In genomic region chr10:93702278-93703001, GRCh38 we compare ENCODE assay signal across 8 cellular contexts. TPM values are rescaled to one million over a fixed set of nuclear protein-coding genes. Genes with fewer than 3 reads are reported as not detected.
DNase-seq lines count a peak whose midpoint lies in the region; TF ChIP-seq lines count a peak whose summit lies in the region.

FRA10AC1 (minus strand) TSS chr10:93702592; CDS start chr10:93700106, 2,486 bp downstream.

- H3K27ac ChIP-seq in neural cell (ENCODE audit: low read length) (peak within 1 kb of the TSS; percentile 92), stomach (peak within 1 kb of the TSS; percentile 76 to 93 (median 86))

- peaks cover 9 to 33% (median 19%) of the 10 kb centered on the region in 4 donors for H3K4me1 ChIP-seq in stomach

- no peaks in the 10 kb centered on the region for H3F3A ChIP-seq in neural cell (ENCODE audit: insufficient read depth, low read length, poor library complexity, severe bottlenecking)

- H3K4me3 ChIP-seq in LNCaP clone FGC (ENCODE audit: low read depth, low read length): peak within 1 kb of the TSS; percentile 75
- H3K4me3 ChIP-seq in foreskin fibroblast (ENCODE audit: low read depth in 1 of 2, low read length in 2 of 2): peak within 1 kb of the TSS; percentile 77 to 86
- H3K4me3 ChIP-seq in neural cell (ENCODE audit: low read length): peak within 1 kb of the TSS; percentile 66
- peak within 1 kb of the TSS; percentile 57 to 68 (median 59) for H3K4me3 ChIP-seq in stomach

- peak in 1 of 4 donors; percentile 28 for TF ChIP-seq POLR2A in stomach (IDR thresholded peaks at IDR 0.05)

- H3K9me3 ChIP-seq in neural cell (ENCODE audit: low read length) (no peaks in the 10 kb centered on the region), stomach (no peaks in the 10 kb centered on the region)

- DNase-seq in ELR (ENCODE audit: low read depth) (peak; percentile 94), GOT3 (lab: John Stamatoyannopoulos, UW) (peak; percentile 75), LNCaP clone FGC (ENCODE audit: low read depth) (peak; percentile 51), RPMI8226 (peak; percentile 87), foreskin fibroblast (peak; percentile 91 to 97), stomach (peak; percentile 95)
- DNase-seq in activated T-helper 9 cell treated with anti-CD3 and anti-CD28 coated beads, Interleukin-2, amount 50 U/mL, for 16 hours (ENCODE audit: low read depth): peak; percentile 81

- H3K36me3 ChIP-seq in neural cell (ENCODE audit: insufficient read depth, low read length) (no peaks in the 10 kb centered on the region), stomach (peaks cover 6 to 25% (median 21%) of the 10 kb centered on the region in 4 donors)

- peak within 1 kb of the TSS; percentile 82 for H3K9ac ChIP-seq in neural cell (ENCODE audit: low read length)

- TF ChIP-seq CTCF in LNCaP clone FGC (IDR thresholded peaks at IDR 0.05; ENCODE audit: control insufficient read depth, extremely low read depth, insufficient read depth) (peak; percentile 49), foreskin fibroblast (IDR thresholded peaks at IDR 0.05; ENCODE audit: low read depth, low read length) (peak; percentile 41), neural cell (IDR thresholded peaks at IDR 0.05; ENCODE audit: poor library complexity, severe bottlenecking) (peak; percentile 91), stomach (IDR thresholded peaks at IDR 0.05) (peak in 4 of 7 experiments; percentile 33 to 56 (median 50))

- intact Hi-C loops in stomach (cut with DNase I; ENCODE audit: low total_unique reads): loop anchor here (5.0 kb wide), 1 partner anchor 115 kb away; no protein-coding TSS in a partner anchor

- peak within 1 kb of the TSS; percentile 74 for H3K4me2 ChIP-seq in neural cell (ENCODE audit: low read length)

- H3K79me2 ChIP-seq in neural cell (replicated peaks; ENCODE audit: insufficient read depth, low read length): no peaks in the 10 kb centered on the region

- WGBS in stomach, 5 donors: 0 to 1% (median 0%) methylated on average over 33 to 51 of the region's 51 CpGs

- H3K27me3 ChIP-seq in neural cell (ENCODE audit: insufficient read depth, low read depth, low read length) (no peaks in the 10 kb centered on the region), stomach (no peaks in the 10 kb centered on the region)

- no peaks in the 10 kb centered on the region for H3K9me2 ChIP-seq in neural cell (ENCODE audit: insufficient read depth, low read length)

- peak; percentile 71 for TF ChIP-seq EP300 in neural cell (conservative IDR thresholded peaks at IDR 0.05; ENCODE audit: poor library complexity, severe bottlenecking)
- TF ChIP-seq EP300 in stomach (IDR thresholded peaks at IDR 0.05): peak; percentile 18

- peak; percentile 89 for TF ChIP-seq RAD21 in neural cell (conservative IDR thresholded peaks at IDR 0.05)

- H4K20me1 ChIP-seq in neural cell (ENCODE audit: insufficient read depth): no peaks in the 10 kb centered on the region

- peak within 1 kb of the TSS; percentile 83 for H2AFZ ChIP-seq in neural cell (ENCODE audit: low read depth, low read length)

TF ChIP-seq in neural cell, 6 proteins besides CTCF, POLR2A, EP300 and RAD21:
- TF ChIP-seq REST (IDR thresholded peaks at IDR 0.05; ENCODE audit: borderline replicate concordance) (peak; percentile 93), SMC3 (conservative IDR thresholded peaks at IDR 0.05; ENCODE audit: poor library complexity) (peak; percentile 90), MXI1 (conservative IDR thresholded peaks at IDR 0.05; ENCODE audit: poor library complexity, severe bottlenecking) (peak; percentile 70), EZH2 (IDR thresholded peaks at IDR 0.05; ENCODE audit: borderline replicate concordance, insufficient read depth, low read length, poor library complexity, severe bottlenecking) (no peak), POLR2AphosphoS5 (IDR thresholded peaks at IDR 0.05) (peak; percentile 92), TAF1 (IDR thresholded peaks at IDR 0.05; ENCODE audit: low read depth) (peak; percentile 98)

RNA-seq across cellular contexts. Expression of gene FRA10AC1, which starts in this region (rescaled TPM):
- polyA plus RNA-seq in neural cell: 15.7 and 22.8 TPM in 2 replicates
- 22.9 and 26.6 TPM in 2 replicates for polyA minus RNA-seq in neural cell
- 10 to 100 TPM in 2 of 5 donors, 1 to 10 TPM in 3; 1.2 to 42.0 (median 5.3) TPM for total RNA-seq in stomach
- 10 to 100 TPM in 1 of 3 donors, 1 to 10 TPM in 2; 6.0 to 10.7 (median 9.5) TPM for polyA plus RNA-seq in stomach

Comparison
In these comparisons a context has a peak if more than half of its experiments do, and no peak if none do; other contexts are left out.
1. Peak in every context shown above with its lines: DNase-seq, H3K4me3 ChIP-seq and H3K27ac ChIP-seq.
2. CTCF ChIP-seq: peak in every context shown above with its lines; median percentile 91 in neural cell; 50 in stomach; 49 in LNCaP clone FGC; 41 in foreskin fibroblast.